Comparison of ENCODE assay signal across 8 cellular contexts in genomic region chr4:57426779-57427395, GRCh38.
DNase-seq lines count a peak whose midpoint lies in the region; ATAC-seq and FAIRE-seq lines count a peak whose summit lies in the region.

No MANE protein-coding gene starts in this region.

- peak; percentile 29 for DNase-seq in DMS 273 treated with DMSO at 0.1 percent for 48 hours (lab: John Stamatoyannopoulos, UW)
- DNase-seq in GM19239 (ENCODE audit: insufficient read length, low spot score), result peak; percentile 24
- peak; percentile 14 for DNase-seq in NCI-H526 treated with DMSO at 0.1 percent for 48 hours (lab: John Stamatoyannopoulos, UW)
- DNase-seq in amygdala (lab: John Stamatoyannopoulos, UW), result peak in 51 of 56 donors; percentile 4 to 81 (median 37)
- peak; percentile 44 for DNase-seq in hepatic stellate cell (ENCODE audit: low spot score)
- DNase-seq in skeletal muscle cell (ENCODE audit: low read depth), result peak; percentile 32

- ATAC-seq in HG03439 (IDR thresholded peaks at IDR 0.05; ENCODE audit: unreplicated experiment), result peak; percentile 86
- ATAC-seq in HG03571 (IDR thresholded peaks at IDR 0.05; ENCODE audit: unreplicated experiment), result no peak

- H3K4me3 ChIP-seq in skeletal muscle cell (ENCODE audit: low read depth, low read length), result no peak overlapping the region

- no peak for FAIRE-seq in GM19239 (lab: Jason Lieb, UNC)
